In the genomic region with DNA sequence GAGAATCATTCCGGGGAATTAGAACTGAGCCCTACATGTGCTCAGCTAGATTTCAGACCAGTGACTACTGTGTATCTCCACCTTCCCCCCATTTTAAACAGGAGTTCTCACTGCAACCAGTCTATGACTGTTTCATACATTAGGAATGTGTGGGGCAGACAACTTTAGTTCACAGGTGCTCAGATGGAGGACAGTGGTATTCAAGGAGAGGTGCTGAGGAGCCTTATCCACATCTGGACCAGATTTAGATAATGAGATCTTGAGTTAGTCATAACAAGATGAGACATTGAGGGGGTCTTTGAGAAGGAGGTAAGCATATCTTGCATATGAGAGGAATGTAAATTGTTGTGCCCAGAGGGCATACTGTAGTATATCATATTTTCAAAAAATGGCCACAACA, we compare ENCODE assay signal across 23 cellular contexts. TPM values are rescaled to one million over a fixed set of nuclear protein-coding genes. Genes with fewer than 3 reads are reported as not detected.
DNase-seq lines count a peak whose midpoint lies in the region; ATAC-seq, FAIRE-seq and TF ChIP-seq lines count a peak whose summit lies in the region.
"Had no signal": no experiment of that assay in that cellular context is flagged by ENCODE, and none has a peak within 500 bp of the region (broad histone marks: within the 10 kb centered on the region; RNA-seq: fewer than 3 reads in every experiment).

No MANE protein-coding gene starts in this region.

- peak; percentile 3 for DNase-seq in NCI-H82 (lab: John Stamatoyannopoulos, UW)
- DNase-seq in NCI-H82 treated with DMSO at 0.1 percent for 48 hours (lab: John Stamatoyannopoulos, UW; ENCODE audit: unreplicated experiment): no peak
- DNase-seq in PC-3: peak; percentile 11
- peak; percentile 33 for DNase-seq in glomerular visceral epithelial cell (ENCODE audit: extremely low spot score)
- peak; percentile 43 for DNase-seq in urothelium cell line (ENCODE audit: low spot score)
- no peak for DNase-seq in NCI-H128 (lab: John Stamatoyannopoulos, UW; ENCODE audit: unreplicated experiment)
- DNase-seq in NCI-H146 (lab: John Stamatoyannopoulos, UW): no peak
- no peak for DNase-seq in activated CD4-positive, alpha-beta T cell treated with anti-CD3 and anti-CD28 coated beads, Interleukin-2, amount 50 U/mL, for 4 hours
- DNase-seq: CD8-positive, alpha-beta T cell; DMS79 treated with DMSO at 0.1 percent for 48 hours; GF-D8; MG63; NCI-H1092; NCI-H1694 treated with DMSO at 0.1 percent for 48 hours; NCI-H2107; NCI-H345; NCI-H526; NK-92 treated with Interleukin-12 subunit alpha and Interleukin-12 subunit beta, amount 100 ng/mL, for 24 hours had no signal

- H3K27ac ChIP-seq in PC-3 (ENCODE audit: low read length): no peak overlapping the region
- H3K27ac ChIP-seq: 22Rv1, KMS-11, SJSA1 had no signal

- no peaks in the 10 kb centered on the region for H3F3A ChIP-seq in PC-3 (ENCODE audit: low read length, unreplicated experiment)

- peaks cover 9% of the 10 kb centered on the region; the same call in 1 of the 2 replicates for H3K4me1 ChIP-seq in PC-3 (ENCODE audit: insufficient read depth, low read length)
- H3K4me1 ChIP-seq: SJSA1 had no signal

- no peaks in the 10 kb centered on the region for H4K20me1 ChIP-seq in PC-3 (ENCODE audit: low read length)

- no peaks in the 10 kb centered on the region for H3K79me2 ChIP-seq in PC-3 (ENCODE audit: low read length)

- POLR2A ChIA-PET in PC-3 (lab: Charles Lee; ENCODE audit: unreplicated experiment): no interaction called here

- H3K4me2 ChIP-seq in PC-3 (ENCODE audit: low read length): no peak overlapping the region
- H3K4me2 ChIP-seq: KMS-11 had no signal

- no peak for TF ChIP-seq CTCF in PC-3 (conservative IDR thresholded peaks at IDR 0.05; ENCODE audit: low read depth, low read length)

- no TSS peak for BruUV-seq in PC-3 (replicated peaks; lab: Mats Ljungman, UMichigan)

- no peak overlapping the region for H3K9ac ChIP-seq in PC-3 (ENCODE audit: low read length)
- H3K9ac ChIP-seq: KMS-11 had no signal

- H3K36me3 ChIP-seq in PC-3 (ENCODE audit: low read depth, low read length): no peaks in the 10 kb centered on the region
- H3K36me3 ChIP-seq: MG63, SJSA1 had no signal

- H3K9me2 ChIP-seq in PC-3 (replicated peaks; ENCODE audit: low read length): no peaks in the 10 kb centered on the region

- CTCF ChIA-PET in PC-3 (lab: Charles Lee): no interaction called here

- no peak overlapping the region for H2AFZ ChIP-seq in PC-3 (ENCODE audit: low read length)

- H3K27me3 ChIP-seq in PC-3 (ENCODE audit: low read length): no peaks in the 10 kb centered on the region
- H3K27me3 ChIP-seq: MG63, SJSA1 had no signal

- ATAC-seq in PC-3: no peak
- ATAC-seq: CD8-positive, alpha-beta T cell; HepG2 had no signal

- no peak overlapping the region for H3K4me3 ChIP-seq in PC-3 (ENCODE audit: low read length)
- H3K4me3 ChIP-seq: MG63, SJSA1 had no signal

- intact Hi-C loops in PC-3 (cut with micrococcal nuclease): no loop called here

- no peaks in the 10 kb centered on the region for H3K9me3 ChIP-seq in PC-3 (ENCODE audit: low read length)
- H3K9me3 ChIP-seq: MG63, SJSA1 had no signal

- peak; percentile 42 for FAIRE-seq in urothelium cell line (lab: Jason Lieb, UNC)
- FAIRE-seq: D721Med, HepG2 had no signal

RNA-seq across cellular contexts. Expression of a gene that starts 32.8 kb away (rescaled TPM):
- total RNA-seq in PC-3 (2014; rRNA removed): 14.6 and 19.5 TPM in 2 replicates

Comparison
In these comparisons a context has a peak if more than half of its experiments do, and no peak if none do; other contexts are left out.
1. DNase-seq: peak in NCI-H82 (single experiment), PC-3 (single experiment), glomerular visceral epithelial cell (single experiment) and urothelium cell line (single experiment); none in NCI-H82 treated with DMSO at 0.1 percent for 48 hours (single experiment), NCI-H128 (single experiment), NCI-H146 (single experiment) and activated CD4-positive, alpha-beta T cell treated with anti-CD3 and anti-CD28 coated beads, Interleukin-2, amount 50 U/mL, for 4 hours (0 of 2).